In genomic region chr13:110425444-110425780, GRCh38 we compare ENCODE assay signal across 19 cellular contexts.
DNase-seq lines count a peak whose midpoint lies in the region; ATAC-seq and TF ChIP-seq lines count a peak whose summit lies in the region.
"Had no signal": no experiment of that assay in that cellular context is flagged by ENCODE, and none has a peak within 500 bp of the region (broad histone marks: within the 10 kb centered on the region; RNA-seq: fewer than 3 reads in every experiment).

No MANE protein-coding gene starts in this region.

- H3K4me3 Mint-ChIP-seq in WTC11, result no peak overlapping the region
- H3K4me3 Mint-ChIP-seq: CD4-positive, alpha-beta T cell; T-helper 17 cell had no signal

- H3K27me3 ChIP-seq in fibroblast of lung (ENCODE audit: control insufficient read depth, insufficient read depth, low read length) (no peaks in the 10 kb centered on the region), MM.1S (replicated peaks; ENCODE audit: insufficient read depth, low read length) (no peaks in the 10 kb centered on the region)
- H3K27me3 ChIP-seq: breast epithelium, gastroesophageal sphincter, right lobe of liver had no signal

- H3F3A ChIP-seq in MM.1S (ENCODE audit: insufficient read depth, low read length), result no peaks in the 10 kb centered on the region

- ATAC-seq in WTC11 (no peak), GM18870 (IDR thresholded peaks at IDR 0.05; ENCODE audit: unreplicated experiment) (no peak)
- ATAC-seq: A549; activated CD4-positive, CD25-positive, alpha-beta regulatory T cell treated with anti-CD3 and anti-CD28 coated beads, Interleukin-2, amount 50 U/mL, for 24 hours; gastroesophageal sphincter; HCT116; lower lobe of right lung; right lobe of liver; T-helper 17 cell had no signal

- H3K36me3 Mint-ChIP-seq in WTC11, result peaks cover 6% of the 10 kb centered on the region

- no peaks in the 10 kb centered on the region for H3K9me3 ChIP-seq in fibroblast of lung (ENCODE audit: control insufficient read depth, insufficient read depth, low read depth, low read length)
- H3K9me3 ChIP-seq in MM.1S (replicated peaks; ENCODE audit: insufficient read depth, low read length), result no peaks in the 10 kb centered on the region
- H3K9me3 ChIP-seq: A549, breast epithelium, gastroesophageal sphincter, lower lobe of right lung, right lobe of liver had no signal

- H3K9ac ChIP-seq in fibroblast of lung (ENCODE audit: insufficient read depth, low read length), result no peak overlapping the region
- no peak overlapping the region for H3K9ac ChIP-seq in MM.1S (ENCODE audit: low read length)

- H3K9me3 Mint-ChIP-seq in WTC11, result no peaks in the 10 kb centered on the region
- H3K9me3 Mint-ChIP-seq: CD4-positive, alpha-beta T cell had no signal

- H3K4me1 Mint-ChIP-seq in WTC11, result no peaks in the 10 kb centered on the region

- H3K4me1 ChIP-seq in fibroblast of lung (ENCODE audit: control insufficient read depth, extremely low read depth, insufficient read depth, low read length), result peaks cover 25% of the 10 kb centered on the region
- H3K4me1 ChIP-seq in MM.1S (ENCODE audit: low read length), result no peaks in the 10 kb centered on the region
- H3K4me1 ChIP-seq: breast epithelium had no signal

- H3K36me3 ChIP-seq in fibroblast of lung (ENCODE audit: control insufficient read depth, insufficient read depth, low read length) (peaks cover 3% of the 10 kb centered on the region), MM.1S (replicated peaks; ENCODE audit: insufficient read depth, low read length) (no peaks in the 10 kb centered on the region)
- H3K36me3 ChIP-seq: breast epithelium, right lobe of liver had no signal

- no peak overlapping the region for H2AFZ ChIP-seq in fibroblast of lung (ENCODE audit: low read length)
- H2AFZ ChIP-seq in MM.1S (ENCODE audit: low read length), result no peak overlapping the region

- POLR2A ChIA-PET in WTC11 (lab: Charles Lee), result no interaction called here

- TF ChIP-seq CTCF in WTC11 (IDR thresholded peaks at IDR 0.05) (no peak), fibroblast of lung (conservative IDR thresholded peaks at IDR 0.05 in 1 of 2, IDR thresholded peaks at IDR 0.05 in 1 of 2; ENCODE audit: low read depth in 1 of 2, low read length in 2 of 2) (no peak), MM.1S (IDR thresholded peaks at IDR 0.05; ENCODE audit: low read length) (no peak)

- peak; percentile 76 for DNase-seq in Caki2 (ENCODE audit: low read depth)
- no peak for DNase-seq in WTC11 (ENCODE audit: low spot score)
- peak; percentile 40 to 90 for DNase-seq in fibroblast of lung (ENCODE audit: low read depth in 2 of 2)
- peak; percentile 50 for DNase-seq in pulmonary artery endothelial cell (ENCODE audit: low read depth, low spot score)
- DNase-seq in MM.1S, result no peak
- no peak for DNase-seq in NCI-H226
- DNase-seq in NCI-H1092 (lab: John Stamatoyannopoulos, UW), result no peak
- DNase-seq: CD4-positive, alpha-beta T cell; effector CD4-positive, alpha-beta T cell; lower lobe of right lung; right lobe of liver; T-helper 17 cell; trophoblast cell had no signal

- CTCF ChIA-PET in WTC11 (lab: Charles Lee), result no interaction called here

- H4K20me1 ChIP-seq in fibroblast of lung (ENCODE audit: control insufficient read depth, extremely low read depth, insufficient read depth, low read length), result no peaks in the 10 kb centered on the region
- no peaks in the 10 kb centered on the region for H4K20me1 ChIP-seq in MM.1S (ENCODE audit: insufficient read depth, low read length)

- in situ Hi-C loops in Caki2 (cut with HindIII; ENCODE audit: low pct_unique_long_range_greater_than_20kb, low sequenced_read_pairs), result no loop called here

- no peaks in the 10 kb centered on the region for H3K27me3 Mint-ChIP-seq in WTC11 (ENCODE audit: low read depth)

- H3K79me2 ChIP-seq in fibroblast of lung (ENCODE audit: control insufficient read depth, insufficient read depth, low read length) (no peaks in the 10 kb centered on the region), MM.1S (ENCODE audit: low read length) (no peaks in the 10 kb centered on the region)

- H3K27ac ChIP-seq in fibroblast of lung (ENCODE audit: insufficient read depth, low read length) (no peak overlapping the region), MM.1S (ENCODE audit: low read length) (no peak overlapping the region)
- H3K27ac ChIP-seq: A549, breast epithelium, lower lobe of right lung, right lobe of liver had no signal

- H3K9me2 ChIP-seq in MM.1S (replicated peaks; ENCODE audit: insufficient read depth, low read length), result no peaks in the 10 kb centered on the region

- peak overlapping the region; percentile 30 for H3K27ac Mint-ChIP-seq in WTC11
- H3K27ac Mint-ChIP-seq: CD4-positive, alpha-beta T cell; T-helper 17 cell had no signal

- H3K4me2 ChIP-seq in fibroblast of lung (ENCODE audit: extremely low read depth, insufficient read depth, low read length) (no peak overlapping the region), MM.1S (ENCODE audit: low read depth, low read length) (no peak overlapping the region)
- H3K4me2 ChIP-seq: A549 had no signal

- H3K4me3 ChIP-seq in fibroblast of lung (replicated peaks in 1 of 4; ENCODE audit: control extremely low read depth in 1 of 4, insufficient read depth in 1 of 4, low read depth in 3 of 4, low read length in 4 of 4), result no peak overlapping the region
- H3K4me3 ChIP-seq in MM.1S (ENCODE audit: low read length), result no peak overlapping the region
- H3K4me3 ChIP-seq: A549, breast epithelium, gastroesophageal sphincter, lower lobe of right lung, right lobe of liver had no signal

TF ChIP-seq in WTC11, 78 proteins besides CTCF, POLR2A, EP300 and RAD21 (continues in another document):
- TF ChIP-seq PRDM15 (CRISPR knock-in tag; IDR thresholded peaks at IDR 0.05) (no peak), PREB (CRISPR knock-in tag; IDR thresholded peaks at IDR 0.05; ENCODE audit: borderline replicate concordance) (no peak), GRHL2 (CRISPR knock-in tag; IDR thresholded peaks at IDR 0.05; ENCODE audit: insufficient replicate concordance, severe bottlenecking) (no peak), SMAD4 (CRISPR knock-in tag; IDR thresholded peaks at IDR 0.05) (no peak), GTF2I (CRISPR knock-in tag; conservative IDR thresholded peaks at IDR 0.05) (no peak), NR1H2 (CRISPR knock-in tag; IDR thresholded peaks at IDR 0.05) (no peak), TP53 (CRISPR knock-in tag; IDR thresholded peaks at IDR 0.05) (no peak), ZNF263 (CRISPR knock-in tag; IDR thresholded peaks at IDR 0.05; ENCODE audit: low read depth) (no peak), ATF2 (CRISPR knock-in tag; IDR thresholded peaks at IDR 0.05; ENCODE audit: borderline replicate concordance, low read depth) (no peak), ERG (CRISPR knock-in tag; IDR thresholded peaks at IDR 0.05) (no peak)

Comparison
In these comparisons a context has a peak if more than half of its experiments do, and no peak if none do; other contexts are left out.
1. DNase-seq: peak in Caki2 (single experiment), fibroblast of lung (2 of 2) and pulmonary artery endothelial cell (single experiment); none in WTC11 (single experiment), MM.1S (single experiment), NCI-H226 (single experiment) and NCI-H1092 (single experiment).